In genomic region chr12:120697344-120697743, GRCh38 we compare ENCODE assay signal across 19 cellular contexts. TPM values are rescaled to one million over a fixed set of nuclear protein-coding genes. Genes with fewer than 3 reads are reported as not detected.
DNase-seq lines count a peak whose midpoint lies in the region; ATAC-seq and TF ChIP-seq lines count a peak whose summit lies in the region.
"Had no signal": no experiment of that assay in that cellular context is flagged by ENCODE, and none has a peak within 500 bp of the region (broad histone marks: within the 10 kb centered on the region; RNA-seq: fewer than 3 reads in every experiment).

No MANE protein-coding gene starts in this region.

- POLR2A ChIA-PET in CD4-positive, alpha-beta T cell (lab: Charles Lee), result no interaction called here

- intact Hi-C loops in heart left ventricle (cut with DNase I) (no loop called here), left cardiac atrium (cut with DNase I) (no loop called here), lower lobe of right lung (cut with DNase I) (no loop called here), thyroid gland (cut with DNase I) (no loop called here)
- intact Hi-C loops in CD4-positive, alpha-beta T cell (cut with DNase I, micrococcal nuclease), result no loop called here

- H3K4me1 ChIP-seq in heart left ventricle, result peaks cover 10 to 85% (median 58%) of the 10 kb centered on the region in 12 donors
- H3K4me1 ChIP-seq in lower lobe of right lung, result peaks cover 39% of the 10 kb centered on the region
- H3K4me1 ChIP-seq in thyroid gland, result peaks cover 9 to 42% of the 10 kb centered on the region in 2 donors

- TF ChIP-seq CTCF in heart left ventricle (IDR thresholded peaks at IDR 0.05) (no peak), WERI-Rb-1 (IDR thresholded peaks at IDR 0.05; ENCODE audit: low read depth, low read length) (no peak), lower lobe of right lung (IDR thresholded peaks at IDR 0.05) (no peak), thyroid gland (IDR thresholded peaks at IDR 0.05) (no peak)
- no peak for TF ChIP-seq CTCF in CD4-positive, alpha-beta T cell (IDR thresholded peaks at IDR 0.05)

- H3K4me3 ChIP-seq in heart left ventricle, result no peak overlapping the region
- H3K4me3 ChIP-seq in WERI-Rb-1 (ENCODE audit: low read depth, low read length), result no peak overlapping the region
- H3K4me3 ChIP-seq in lower lobe of right lung, result no peak overlapping the region
- H3K4me3 ChIP-seq in thyroid gland (replicated peaks in 1 of 3), result no peak overlapping the region

- peaks cover 98% of the 10 kb centered on the region for H3K36me3 Mint-ChIP-seq in CD4-positive, alpha-beta T cell (ENCODE audit: low read depth)

- H3K9me3 ChIP-seq in heart left ventricle, result no peaks in the 10 kb centered on the region
- no peaks in the 10 kb centered on the region for H3K9me3 ChIP-seq in WERI-Rb-1 (ENCODE audit: severe bottlenecking)
- H3K9me3 ChIP-seq in lower lobe of right lung, result no peaks in the 10 kb centered on the region
- no peaks in the 10 kb centered on the region for H3K9me3 ChIP-seq in thyroid gland
- no peaks in the 10 kb centered on the region for H3K9me3 ChIP-seq in CD4-positive, alpha-beta T cell (ENCODE audit: control insufficient read depth, low read length)

- DNase-seq in heart left ventricle, result no peak
- DNase-seq in left cardiac atrium, result no peak
- peak; percentile 52 for DNase-seq in WERI-Rb-1
- no peak for DNase-seq in lower lobe of right lung
- peak in 1 of 2 donors; percentile 30 for DNase-seq in thyroid gland
- no peak for DNase-seq in CD4-positive, alpha-beta T cell
- DNase-seq: DMS53; GDM1; KG1; NCI-H1092 treated with DMSO at 0.1 percent for 48 hours; NCI-H1436 treated with DMSO at 0.1 percent for 48 hours; NCI-H2029; NCI-H2227 treated with DMSO at 0.1 percent for 48 hours; NCI-H510A; NCI-H748 treated with DMSO at 0.1 percent for 48 hours; NK-92 treated with Interleukin-12 subunit alpha and Interleukin-12 subunit beta, amount 100 ng/mL, for 24 hours; OCI-M1 had no signal

- no peak overlapping the region for H3K4me3 Mint-ChIP-seq in CD4-positive, alpha-beta T cell
- H3K4me3 Mint-ChIP-seq: CD14-positive monocyte had no signal

- no peaks in the 10 kb centered on the region for H3K9me3 Mint-ChIP-seq in CD4-positive, alpha-beta T cell
- H3K9me3 Mint-ChIP-seq: CD14-positive monocyte had no signal

- H3K36me3 ChIP-seq in heart left ventricle (peaks cover 0 to 93% (median 66%) of the 10 kb centered on the region in 9 donors), WERI-Rb-1 (peaks cover 75% of the 10 kb centered on the region), lower lobe of right lung (peaks cover 94% of the 10 kb centered on the region), thyroid gland (peaks cover 36 to 50% of the 10 kb centered on the region in 2 donors)

- H3K27ac Mint-ChIP-seq in CD4-positive, alpha-beta T cell, result no peak overlapping the region

- 85 to 94% (median 89%) methylated on average over 1 of the region's 1 CpG for WGBS in heart left ventricle, 4 donors
- WGBS in thyroid gland, 2 donors, result 83 to 84% methylated on average over 1 of the region's 1 CpG

- H3K27ac ChIP-seq in heart left ventricle (peak overlapping the region; percentile 33 to 91 (median 84)), WERI-Rb-1 (no peak overlapping the region), lower lobe of right lung (peak overlapping the region; percentile 54), thyroid gland (peak overlapping the region; percentile 26 to 62 (median 60))
- no peak overlapping the region for H3K27ac ChIP-seq in CD4-positive, alpha-beta T cell (ENCODE audit: low read depth, low read length)

- TF ChIP-seq POLR2A in heart left ventricle (IDR thresholded peaks at IDR 0.05) (no peak), thyroid gland (IDR thresholded peaks at IDR 0.05) (no peak)

- H3K27me3 ChIP-seq in heart left ventricle, result no peaks in the 10 kb centered on the region
- H3K27me3 ChIP-seq in WERI-Rb-1 (ENCODE audit: insufficient read depth, low read depth, severe bottlenecking), result no peaks in the 10 kb centered on the region
- H3K27me3 ChIP-seq in lower lobe of right lung (ENCODE audit: low read depth), result no peaks in the 10 kb centered on the region
- H3K27me3 ChIP-seq in thyroid gland, result no peaks in the 10 kb centered on the region
- H3K27me3 ChIP-seq in CD4-positive, alpha-beta T cell (ENCODE audit: control insufficient read depth, insufficient read depth, low read length), result no peaks in the 10 kb centered on the region

- peaks cover 27% of the 10 kb centered on the region for H3K4me1 Mint-ChIP-seq in CD4-positive, alpha-beta T cell (ENCODE audit: low read depth)

- no peaks in the 10 kb centered on the region for H3K27me3 Mint-ChIP-seq in CD4-positive, alpha-beta T cell

- CTCF ChIA-PET in CD4-positive, alpha-beta T cell (lab: Charles Lee), result no interaction called here

- ATAC-seq in heart left ventricle, result no peak
- ATAC-seq in left cardiac atrium, result no peak
- ATAC-seq in lower lobe of right lung, result peak in 1 of 2 donors; percentile 49
- no peak for ATAC-seq in HG03571 (IDR thresholded peaks at IDR 0.05; ENCODE audit: unreplicated experiment)
- ATAC-seq in CD4-positive, alpha-beta T cell (ENCODE audit: poor library complexity), result no peak

RNA-seq across cellular contexts. Expression of gene MLEC, which starts 10.4 kb away (rescaled TPM):
- total RNA-seq in heart left ventricle (100 to 1,000 TPM in 7 of 9 donors, 10 to 100 TPM in 2; 91.0 to 150 (median 117) TPM), left cardiac atrium (100 to 1,000 TPM; 166 to 173 TPM), lower lobe of right lung (98.1 TPM), thyroid gland (100 to 1,000 TPM; 122 to 288 (median 187) TPM)
- 100 to 1,000 TPM in 1 of 2 donors, 10 to 100 TPM in 1; 39.2 to 111 TPM for polyA plus RNA-seq in heart left ventricle
- total RNA-seq in CD4-positive, alpha-beta T cell, result 10 to 100 TPM; 20.7 to 22.1 TPM

RNA-seq across cellular contexts. Expression of gene UNC119B, which starts 12.9 kb away (rescaled TPM):
- total RNA-seq in heart left ventricle (10 to 100 TPM in 6 of 9 donors, 1 to 10 TPM in 3; 9.1 to 12.6 (median 10.7) TPM), left cardiac atrium (10 to 100 TPM; 14.2 to 18.2 TPM), lower lobe of right lung (27.1 TPM), thyroid gland (10 to 100 TPM; 44.1 to 65.3 (median 61.6) TPM)
- 10 to 100 TPM in 1 of 2 donors, 1 to 10 TPM in 1; 3.9 to 13.7 TPM for polyA plus RNA-seq in heart left ventricle
- total RNA-seq in CD4-positive, alpha-beta T cell, result 10 to 100 TPM; 10.7 TPM

RNA-seq across cellular contexts. Expression of gene ACADS, which starts 28.3 kb away (rescaled TPM):
- total RNA-seq in heart left ventricle, result 100 to 1,000 TPM in 2 of 9 donors, 10 to 100 TPM in 7; 56.7 to 213 (median 78.8) TPM
- polyA plus RNA-seq in heart left ventricle, result 10 to 100 TPM; 59.6 to 98.7 TPM
- total RNA-seq in left cardiac atrium, result 10 to 100 TPM; 49.4 to 52.0 TPM
- 24.4 TPM for total RNA-seq in lower lobe of right lung
- total RNA-seq in thyroid gland, result 10 to 100 TPM; 40.8 to 85.9 (median 65.1) TPM
- 1 to 10 TPM; 8.9 to 9.2 TPM for total RNA-seq in CD4-positive, alpha-beta T cell

RNA-seq across cellular contexts. Expression of gene CABP1, which starts 56.9 kb away (rescaled TPM):
- total RNA-seq in heart left ventricle (1 to 10 TPM; 2.4 to 9.1 (median 3.8) TPM), left cardiac atrium (1 to 10 TPM; 1.5 to 4.6 TPM), lower lobe of right lung (0.30 TPM), thyroid gland (1 to 10 TPM in 1 of 4 donors, under 1 TPM in 1, not detected in 2; 0.33 to 1.4 TPM)
- 1 to 10 TPM; 2.9 to 9.9 TPM for polyA plus RNA-seq in heart left ventricle
- under 1 TPM in 1 of 2 experiments, not detected in 1; 0.11 TPM for total RNA-seq in CD4-positive, alpha-beta T cell

Comparison
In these comparisons a context has a peak if more than half of its experiments do, and no peak if none do; other contexts are left out.
1. H3K27ac ChIP-seq: peak in heart left ventricle (12 of 12), lower lobe of right lung (single experiment) and thyroid gland (3 of 3); none in WERI-Rb-1 (single experiment) and CD4-positive, alpha-beta T cell (single experiment).